17 cellular contexts compared by ENCODE assay signal in the genomic region with DNA sequence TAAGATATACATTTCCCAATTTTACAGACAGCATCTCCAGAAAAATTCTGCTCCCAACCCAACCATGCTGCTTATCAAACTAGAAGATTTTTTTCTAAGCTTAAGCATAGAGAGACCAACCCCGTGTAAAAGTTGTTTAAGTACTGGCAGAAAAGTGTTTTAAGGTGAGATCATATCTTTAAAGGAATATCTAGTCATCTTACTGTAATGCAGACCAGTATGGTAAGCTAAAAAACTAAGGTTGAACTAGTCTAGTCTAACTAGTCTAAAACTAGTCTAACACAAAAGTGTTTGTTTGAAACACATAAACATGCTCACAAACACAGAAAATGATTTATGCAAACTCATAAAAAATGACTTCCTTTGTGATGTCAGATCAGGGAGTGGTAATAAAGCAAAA.
"Had no signal": no experiment of that assay in that cellular context is flagged by ENCODE, and none has a peak within 500 bp of the region (broad histone marks: within the 10 kb centered on the region; RNA-seq: fewer than 3 reads in every experiment).

No MANE protein-coding gene starts in this region.

- H3K4me3 Mint-ChIP-seq: activated naive CD4-positive, alpha-beta T cell treated with anti-CD3 and anti-CD28 coated beads, Interleukin-2, amount 10 ng/mL, durations not matched to agents 7 days and 5 days; natural killer cell; stimulated activated effector memory CD8-positive, alpha-beta T cell treated with anti-CD3 and anti-CD28 coated beads, Interleukin-12 subunit alpha, Interleukin-12 subunit beta, amount 100 ng/mL, for 72 hours; T-helper 1 cell treated with Interleukin-12 subunit alpha and Interleukin-12 subunit beta and Interleukin-4 antibody, amounts not matched to agents 30 μg/mL and 1 μg/mL, for 36 hours; WTC11 had no signal

- H3K9me3 Mint-ChIP-seq: activated naive CD4-positive, alpha-beta T cell treated with anti-CD3 and anti-CD28 coated beads, Interleukin-2, amount 10 ng/mL, durations not matched to agents 7 days and 5 days; natural killer cell; stimulated activated effector memory CD8-positive, alpha-beta T cell treated with anti-CD3 and anti-CD28 coated beads, Interleukin-12 subunit alpha, Interleukin-12 subunit beta, amount 100 ng/mL, for 72 hours; T-helper 1 cell treated with Interleukin-12 subunit alpha and Interleukin-12 subunit beta and Interleukin-4 antibody, amounts not matched to agents 30 μg/mL and 1 μg/mL, for 36 hours; WTC11 had no signal

- H3K27ac Mint-ChIP-seq: activated naive CD4-positive, alpha-beta T cell treated with anti-CD3 and anti-CD28 coated beads, Interleukin-2, amount 10 ng/mL, durations not matched to agents 7 days and 5 days; stimulated activated effector memory CD8-positive, alpha-beta T cell treated with anti-CD3 and anti-CD28 coated beads, Interleukin-12 subunit alpha, Interleukin-12 subunit beta, amount 100 ng/mL, for 72 hours; T-helper 1 cell treated with Interleukin-12 subunit alpha and Interleukin-12 subunit beta and Interleukin-4 antibody, amounts not matched to agents 30 μg/mL and 1 μg/mL, for 36 hours; WTC11 had no signal

- H3K36me3 ChIP-seq: right atrium auricular region, tibial nerve had no signal

- H3K4me1 Mint-ChIP-seq: activated naive CD4-positive, alpha-beta T cell treated with anti-CD3 and anti-CD28 coated beads, Interleukin-2, amount 10 ng/mL, durations not matched to agents 7 days and 5 days had no signal

- ATAC-seq: esophagus mucosa; left colon; natural killer cell; stimulated activated effector memory CD8-positive, alpha-beta T cell treated with anti-CD3 and anti-CD28 coated beads, Interleukin-12 subunit alpha, Interleukin-12 subunit beta, amount 100 ng/mL, for 72 hours; WTC11 had no signal

- H3K27me3 Mint-ChIP-seq: activated naive CD4-positive, alpha-beta T cell treated with anti-CD3 and anti-CD28 coated beads, Interleukin-2, amount 10 ng/mL, durations not matched to agents 7 days and 5 days had no signal

- H3K36me3 Mint-ChIP-seq: activated naive CD4-positive, alpha-beta T cell treated with anti-CD3 and anti-CD28 coated beads, Interleukin-2, amount 10 ng/mL, durations not matched to agents 7 days and 5 days; natural killer cell; stimulated activated effector memory CD8-positive, alpha-beta T cell treated with anti-CD3 and anti-CD28 coated beads, Interleukin-12 subunit alpha, Interleukin-12 subunit beta, amount 100 ng/mL, for 72 hours; WTC11 had no signal

- H3K27me3 ChIP-seq: right atrium auricular region, tibial nerve had no signal

- H3K4me3 ChIP-seq: lung, right atrium auricular region, tibial nerve had no signal

- H3K27ac ChIP-seq: right atrium auricular region, tibial nerve had no signal

- H3K9me3 ChIP-seq: right atrium auricular region, tibial nerve had no signal

- DNase-seq: activated CD4-positive, alpha-beta T cell treated with anti-CD3 and anti-CD28 coated beads for 48 hours; activated naive CD4-positive, alpha-beta T cell treated with anti-CD3 and anti-CD28 coated beads, Interleukin-2, amount 10 ng/mL, durations not matched to agents 7 days and 5 days; amniotic stem cell; cerebellar nuclear complex; dermis blood vessel endothelial cell; glutamatergic neuron; left colon; natural killer cell; nucleus accumbens; small intestine had no signal
